Comparison of ENCODE assay signal across 30 cellular contexts in the genomic region with DNA sequence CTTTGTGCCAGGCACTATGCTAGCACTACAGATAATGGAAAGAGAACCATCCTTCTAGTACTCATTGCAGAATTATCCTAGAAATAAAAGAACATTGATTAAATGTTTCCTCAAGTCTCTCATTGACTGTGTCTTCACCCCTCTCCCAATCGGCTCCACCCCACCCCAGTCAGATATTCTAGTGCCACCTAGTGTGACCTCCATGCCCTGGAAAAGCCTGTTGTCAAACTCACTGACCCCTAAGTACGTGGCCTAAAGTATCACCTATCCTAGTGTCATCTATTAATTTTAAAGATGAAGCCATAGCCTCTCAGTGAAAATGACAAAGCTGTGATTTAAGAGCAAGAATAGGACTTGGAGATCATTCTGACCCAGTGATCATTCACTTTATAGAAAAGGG. TPM values are rescaled to one million over a fixed set of nuclear protein-coding genes. Genes with fewer than 3 reads are reported as not detected.
"Had no signal": no experiment of that assay in that cellular context is flagged by ENCODE, and none has a peak within 500 bp of the region (broad histone marks: within the 10 kb centered on the region; RNA-seq: fewer than 3 reads in every experiment).

No MANE protein-coding gene starts in this region.

- H3K4me3 Mint-ChIP-seq: activated B cell treated with CpG ODN at 0.5 μM for 24 hours; activated CD8-positive, alpha-beta memory T cell treated with anti-CD3 and anti-CD28 coated beads, Interleukin-2, amount 10 ng/mL, durations not matched to agents 7 days and 5 days; activated CD8-positive, alpha-beta T cell treated with anti-CD3 and anti-CD28 coated beads, Interleukin-2, amount 10 ng/mL, durations not matched to agents 7 days and 5 days; central memory CD8-positive, alpha-beta T cell; dendritic cell treated with granulocyte-macrophage colony-stimulating factor and Interleukin-4, amounts not matched to agents 40 ng/mL and 50 ng/mL, for 4 days; nephron; stimulated activated memory B cell treated with anti-CD40 and anti-IgM and Interleukin-4, amounts not matched to agents 10 μg/mL and 1 μg/mL and 100 μg/mL, for 72 hours had no signal

- H3K4me1 ChIP-seq: breast epithelium, esophagus squamous epithelium, heart right ventricle, left lung, sigmoid colon, stomach, thyroid gland, upper lobe of left lung had no signal

- H3K27ac ChIP-seq: breast epithelium, esophagus squamous epithelium, heart right ventricle, left lung, neutrophil, sigmoid colon, stomach, thyroid gland, upper lobe of left lung had no signal

- H3K4me1 Mint-ChIP-seq: activated B cell treated with CpG ODN at 0.5 μM for 24 hours; activated CD8-positive, alpha-beta memory T cell treated with anti-CD3 and anti-CD28 coated beads, Interleukin-2, amount 10 ng/mL, durations not matched to agents 7 days and 5 days; central memory CD8-positive, alpha-beta T cell; stimulated activated memory B cell treated with anti-CD40 and anti-IgM and Interleukin-4, amounts not matched to agents 10 μg/mL and 1 μg/mL and 100 μg/mL, for 72 hours had no signal

- H3K9me3 Mint-ChIP-seq: activated B cell treated with CpG ODN at 0.5 μM for 24 hours; activated naive CD4-positive, alpha-beta T cell treated with anti-CD3 and anti-CD28 coated beads, Interleukin-2, amount 50 U/mL, for 72 hours; activated T-helper 2 cell treated with anti-CD3 and anti-CD28 coated beads, Interferon-gamma antibody, Interleukin-2, Interleukin-4, amounts not matched to agents 10 μg/mL and 5 μg/mL and 100 μg/mL, durations not matched to agents 14 hours and 24 hours and 36 hours; central memory CD8-positive, alpha-beta T cell; dendritic cell treated with granulocyte-macrophage colony-stimulating factor and Interleukin-4, amounts not matched to agents 40 ng/mL and 50 ng/mL, for 4 days; nephron; stimulated activated memory B cell treated with anti-CD40 and anti-IgM and Interleukin-4, amounts not matched to agents 10 μg/mL and 1 μg/mL and 100 μg/mL, for 72 hours had no signal

- DNase-seq: activated B cell treated with CpG ODN at 0.5 μM for 24 hours; activated CD4-positive, alpha-beta T cell treated with anti-CD3 and anti-CD28 coated beads, Interleukin-2, amount 50 U/mL, for 1 hour; activated CD8-positive, alpha-beta memory T cell treated with anti-CD3 and anti-CD28 coated beads, Interleukin-2, amount 10 ng/mL, durations not matched to agents 7 days and 5 days; activated CD8-positive, alpha-beta T cell treated with anti-CD3 and anti-CD28 coated beads, Interleukin-2, amount 10 ng/mL, durations not matched to agents 7 days and 5 days; activated T-cell treated with anti-CD3 and anti-CD28 coated beads, Interleukin-2, amount 50 U/mL, for 48 hours; esophagus squamous epithelium; foreskin melanocyte; heart right ventricle; kidney glomerular epithelial cell; left lung; sigmoid colon; small intestine; stimulated activated CD4-positive, alpha-beta T cell treated with anti-CD3 and anti-CD28 coated beads, Interleukin-4, amount 100 ng/mL, for 4 hours; stimulated activated CD8-positive, alpha-beta memory T cell treated with anti-CD3 and anti-CD28 coated beads, Interleukin-4, amount 100 ng/mL, for 48 hours; stomach; T-helper 2 cell; thyroid gland; upper lobe of left lung had no signal

- ATAC-seq: activated CD8-positive, alpha-beta memory T cell treated with anti-CD3 and anti-CD28 coated beads, Interleukin-2, amount 10 ng/mL, durations not matched to agents 7 days and 5 days; activated CD8-positive, alpha-beta T cell treated with anti-CD3 and anti-CD28 coated beads, Interleukin-2, amount 10 ng/mL, durations not matched to agents 7 days and 5 days; activated naive CD4-positive, alpha-beta T cell treated with anti-CD3 and anti-CD28 coated beads, Interleukin-2, amount 50 U/mL, for 72 hours; heart right ventricle; left lung; stimulated activated memory B cell treated with anti-CD40 and anti-IgM and Interleukin-4, amounts not matched to agents 10 μg/mL and 1 μg/mL and 100 μg/mL, for 72 hours had no signal

- H3K27ac Mint-ChIP-seq: activated B cell treated with CpG ODN at 0.5 μM for 24 hours; activated CD8-positive, alpha-beta memory T cell treated with anti-CD3 and anti-CD28 coated beads, Interleukin-2, amount 10 ng/mL, durations not matched to agents 7 days and 5 days; activated CD8-positive, alpha-beta T cell treated with anti-CD3 and anti-CD28 coated beads, Interleukin-2, amount 10 ng/mL, durations not matched to agents 7 days and 5 days; activated naive CD4-positive, alpha-beta T cell treated with anti-CD3 and anti-CD28 coated beads, Interleukin-2, amount 50 U/mL, for 72 hours; activated T-helper 2 cell treated with anti-CD3 and anti-CD28 coated beads, Interferon-gamma antibody, Interleukin-2, Interleukin-4, amounts not matched to agents 10 μg/mL and 5 μg/mL and 100 μg/mL, durations not matched to agents 14 hours and 24 hours and 36 hours; dendritic cell treated with granulocyte-macrophage colony-stimulating factor and Interleukin-4, amounts not matched to agents 40 ng/mL and 50 ng/mL, for 4 days; nephron; stimulated activated memory B cell treated with anti-CD40 and anti-IgM and Interleukin-4, amounts not matched to agents 10 μg/mL and 1 μg/mL and 100 μg/mL, for 72 hours had no signal

- H3K4me3 ChIP-seq: breast epithelium, esophagus squamous epithelium, heart right ventricle, left lung, lung, sigmoid colon, stomach, thyroid gland, upper lobe of left lung had no signal

- H3K9me3 ChIP-seq: breast epithelium, esophagus squamous epithelium, heart right ventricle, left lung, neutrophil, sigmoid colon, stomach, thyroid gland, upper lobe of left lung had no signal

- H3K36me3 Mint-ChIP-seq: activated CD8-positive, alpha-beta memory T cell treated with anti-CD3 and anti-CD28 coated beads, Interleukin-2, amount 10 ng/mL, durations not matched to agents 7 days and 5 days; activated naive CD4-positive, alpha-beta T cell treated with anti-CD3 and anti-CD28 coated beads, Interleukin-2, amount 50 U/mL, for 72 hours; stimulated activated memory B cell treated with anti-CD40 and anti-IgM and Interleukin-4, amounts not matched to agents 10 μg/mL and 1 μg/mL and 100 μg/mL, for 72 hours had no signal

- H3K27me3 ChIP-seq: breast epithelium, esophagus squamous epithelium, left lung, neutrophil, sigmoid colon, thyroid gland, upper lobe of left lung had no signal

- H3K36me3 ChIP-seq: breast epithelium, esophagus squamous epithelium, heart right ventricle, left lung, neutrophil, sigmoid colon, stomach, thyroid gland, upper lobe of left lung had no signal

RNA-seq across cellular contexts. Expression of gene LGI1, which starts 26.3 kb away (rescaled TPM):
- total RNA-seq: activated B cell treated with CpG ODN at 0.5 μM for 24 hours; activated CD8-positive, alpha-beta memory T cell treated with anti-CD3 and anti-CD28 coated beads, Interleukin-2, amount 10 ng/mL, durations not matched to agents 7 days and 5 days; activated CD8-positive, alpha-beta T cell treated with anti-CD3 and anti-CD28 coated beads, Interleukin-2, amount 10 ng/mL, durations not matched to agents 7 days and 5 days; activated naive CD4-positive, alpha-beta T cell treated with anti-CD3 and anti-CD28 coated beads, Interleukin-2, amount 50 U/mL, for 72 hours; activated T-helper 2 cell treated with anti-CD3 and anti-CD28 coated beads, Interferon-gamma antibody, Interleukin-2, Interleukin-4, amounts not matched to agents 10 μg/mL and 5 μg/mL and 100 μg/mL, durations not matched to agents 14 hours and 24 hours and 36 hours; glomerular endothelial cell; left lung; osteocyte; renal cortical epithelial cell; thyroid gland; upper lobe of left lung had no signal
- polyA plus RNA-seq: lung had no signal
